Comparison of ENCODE assay signal across 43 cellular contexts in the genomic region with DNA sequence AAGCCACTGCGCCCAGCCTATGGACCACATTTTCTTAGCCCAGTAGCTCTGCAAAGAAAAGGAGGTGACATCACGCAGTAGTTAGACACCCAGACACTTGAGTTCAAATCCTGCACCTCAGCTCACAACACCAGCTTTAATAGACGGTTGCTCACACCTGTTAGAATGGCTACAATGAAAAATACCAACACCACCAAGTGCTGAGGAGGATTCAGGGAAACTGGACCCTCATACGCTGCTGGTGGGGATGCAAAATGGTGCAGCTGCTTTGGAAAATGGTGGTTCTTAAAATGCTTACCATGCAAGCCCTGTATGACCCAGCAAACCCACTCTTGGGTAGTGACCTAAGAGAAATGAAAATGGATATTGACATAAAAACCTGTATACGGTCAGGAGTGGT. TPM values are rescaled to one million over a fixed set of nuclear protein-coding genes. Genes with fewer than 3 reads are reported as not detected.
"Had no signal": no experiment of that assay in that cellular context is flagged by ENCODE, and none has a peak within 500 bp of the region (broad histone marks: within the 10 kb centered on the region; RNA-seq: fewer than 3 reads in every experiment).

No MANE protein-coding gene starts in this region.

- H3K4me1 ChIP-seq: adrenal gland, ascending aorta, body of pancreas, breast epithelium had no signal

- DNase-seq: activated effector memory CD4-positive, alpha-beta T cell treated with anti-CD3 and anti-CD28 coated beads, Interleukin-2, amount 50 U/mL, for 16 hours; activated effector memory CD4-positive, alpha-beta T cell treated with Interleukin-2 at 50 U/mL for 16 hours; activated gamma-delta T cell; activated gamma-delta T cell treated with Interleukin-2 at 50 U/mL for 16 hours; activated naive CD4-positive, alpha-beta T cell; activated naive CD4-positive, alpha-beta T cell treated with anti-CD3 and anti-CD28 coated beads for 36 hours; activated naive CD4-positive, alpha-beta T cell treated with anti-CD3 and anti-CD28 coated beads, Interleukin-2, amount 10 ng/mL, durations not matched to agents 7 days and 5 days; activated naive CD4-positive, alpha-beta T cell treated with anti-CD3 and anti-CD28 coated beads, Interleukin-2, amount 50 U/mL, for 16 hours; activated naive CD4-positive, alpha-beta T cell treated with Interleukin-2 at 50 U/mL for 16 hours; activated naive CD8-positive, alpha-beta T cell treated with anti-CD3 and anti-CD28 coated beads for 36 hours; activated naive CD8-positive, alpha-beta T cell treated with anti-CD3 and anti-CD28 coated beads, Interleukin-2, amount 10 ng/mL, durations not matched to agents 7 days and 5 days; activated naive CD8-positive, alpha-beta T cell treated with anti-CD3 and anti-CD28 coated beads, Interleukin-2, amount 50 U/mL, for 24 hours; activated T-cell treated with anti-CD3 and anti-CD28 coated beads, Interleukin-2, amount 50 U/mL, for 1 hour; activated T-cell treated with anti-CD3 and anti-CD28 coated beads, Interleukin-2, amount 50 U/mL, for 24 hours; activated T-cell treated with anti-CD3 and anti-CD28 coated beads, Interleukin-2, amount 50 U/mL, for 4 hours; activated T-cell treated with anti-CD3 and anti-CD28 coated beads, Interleukin-2, amount 50 U/mL, for 48 hours; activated T-cell treated with anti-CD3 and anti-CD28 coated beads, Interleukin-2, amount 50 U/mL, for 72 hours; adrenal gland; amniotic stem cell; amygdala; anterior cingulate cortex; aorta; body of pancreas; caudate nucleus; central memory CD4-positive, alpha-beta T cell; cerebellar nuclear complex had no signal

- H3K36me3 ChIP-seq: adrenal gland, ascending aorta, breast epithelium, cardiac muscle cell had no signal

- FAIRE-seq: astrocyte, bronchial epithelial cell, colon had no signal

- H3K9me3 Mint-ChIP-seq: activated naive CD4-positive, alpha-beta T cell treated with anti-CD3 and anti-CD28 coated beads, Interleukin-2, amount 50 U/mL, for 24 hours; activated naive CD4-positive, alpha-beta T cell treated with anti-CD3 and anti-CD28 coated beads, Interleukin-2, amount 50 U/mL, for 72 hours; activated naive CD8-positive, alpha-beta T cell treated with anti-CD3 and anti-CD28 coated beads, Interleukin-2, amount 50 U/mL, for 24 hours; activated T-cell treated with anti-CD3 and anti-CD28 coated beads, Interleukin-2, amount 50 U/mL, for 4 hours; activated T-cell treated with anti-CD3 and anti-CD28 coated beads, Interleukin-2, amount 50 U/mL, for 72 hours; activated T-helper 1 cell treated with anti-CD3 and anti-CD28 coated beads, Interleukin-12 subunit alpha, Interleukin-12 subunit beta, Interleukin-2, Interleukin-4 antibody, amounts not matched to agents 30 ng/mL and 10 ng/mL and 1 ng/mL, durations not matched to agents 14 hours and 24 hours and 36 hours; activated T-helper 17 cell treated with anti-CD3 and anti-CD28 coated beads, Interleukin-2, amount 50 U/mL, for 72 hours; activated T-helper 2 cell treated with anti-CD3 and anti-CD28 coated beads, Interferon-gamma antibody, Interleukin-2, Interleukin-4, amounts not matched to agents 10 μg/mL and 5 μg/mL and 100 μg/mL, durations not matched to agents 14 hours and 24 hours and 36 hours; central memory CD8-positive, alpha-beta T cell had no signal

- H3K27me3 ChIP-seq: adrenal gland, ascending aorta, body of pancreas, breast epithelium, cardiac muscle cell had no signal

- H3K4me1 Mint-ChIP-seq: activated naive CD4-positive, alpha-beta T cell treated with anti-CD3 and anti-CD28 coated beads, Interleukin-2, amount 10 ng/mL, durations not matched to agents 7 days and 5 days; activated naive CD8-positive, alpha-beta T cell treated with anti-CD3 and anti-CD28 coated beads for 36 hours; activated naive CD8-positive, alpha-beta T cell treated with anti-CD3 and anti-CD28 coated beads, Interleukin-2, amount 50 U/mL, for 24 hours; activated T-helper 17 cell treated with anti-CD3 and anti-CD28 coated beads, Interleukin-2, amount 50 U/mL, for 72 hours; central memory CD8-positive, alpha-beta T cell had no signal

- ATAC-seq: activated naive CD4-positive, alpha-beta T cell treated with anti-CD3 and anti-CD28 coated beads, Interleukin-2, amount 50 U/mL, for 72 hours; activated naive CD8-positive, alpha-beta T cell treated with anti-CD3 and anti-CD28 coated beads, Interleukin-2, amount 50 U/mL, for 24 hours; activated T-cell treated with anti-CD3 and anti-CD28 coated beads, Interleukin-2, amount 50 U/mL, for 4 hours; activated T-cell treated with anti-CD3 and anti-CD28 coated beads, Interleukin-2, amount 50 U/mL, for 72 hours; activated T-helper 17 cell treated with anti-CD3 and anti-CD28 coated beads, Interleukin-2, amount 50 U/mL, for 72 hours; body of pancreas had no signal

- H3K4me3 Mint-ChIP-seq: activated naive CD4-positive, alpha-beta T cell treated with anti-CD3 and anti-CD28 coated beads for 36 hours; activated naive CD4-positive, alpha-beta T cell treated with anti-CD3 and anti-CD28 coated beads, Interleukin-2, amount 10 ng/mL, durations not matched to agents 7 days and 5 days; activated naive CD4-positive, alpha-beta T cell treated with anti-CD3 and anti-CD28 coated beads, Interleukin-2, amount 50 U/mL, for 24 hours; activated naive CD8-positive, alpha-beta T cell; activated naive CD8-positive, alpha-beta T cell treated with anti-CD3 and anti-CD28 coated beads for 36 hours; activated naive CD8-positive, alpha-beta T cell treated with anti-CD3 and anti-CD28 coated beads, Interleukin-2, amount 10 ng/mL, durations not matched to agents 7 days and 5 days; activated naive CD8-positive, alpha-beta T cell treated with anti-CD3 and anti-CD28 coated beads, Interleukin-2, amount 50 U/mL, for 24 hours; activated T-cell treated with anti-CD3 and anti-CD28 coated beads, Interleukin-2, amount 50 U/mL, for 24 hours; activated T-cell treated with anti-CD3 and anti-CD28 coated beads, Interleukin-2, amount 50 U/mL, for 4 hours; activated T-cell treated with anti-CD3 and anti-CD28 coated beads, Interleukin-2, amount 50 U/mL, for 72 hours; activated T-helper 1 cell treated with anti-CD3 and anti-CD28 coated beads, Interleukin-12 subunit alpha, Interleukin-12 subunit beta, Interleukin-2, Interleukin-4 antibody, amounts not matched to agents 30 ng/mL and 10 ng/mL and 1 ng/mL, durations not matched to agents 14 hours and 24 hours and 36 hours; activated T-helper 17 cell treated with anti-CD3 and anti-CD28 coated beads, Interleukin-2, amount 50 U/mL, for 72 hours; brain; central memory CD8-positive, alpha-beta T cell had no signal

- H3K27ac Mint-ChIP-seq: activated naive CD4-positive, alpha-beta T cell treated with anti-CD3 and anti-CD28 coated beads for 36 hours; activated naive CD4-positive, alpha-beta T cell treated with anti-CD3 and anti-CD28 coated beads, Interleukin-2, amount 10 ng/mL, durations not matched to agents 7 days and 5 days; activated naive CD4-positive, alpha-beta T cell treated with anti-CD3 and anti-CD28 coated beads, Interleukin-2, amount 50 U/mL, for 24 hours; activated naive CD4-positive, alpha-beta T cell treated with anti-CD3 and anti-CD28 coated beads, Interleukin-2, amount 50 U/mL, for 72 hours; activated naive CD8-positive, alpha-beta T cell; activated naive CD8-positive, alpha-beta T cell treated with anti-CD3 and anti-CD28 coated beads for 36 hours; activated naive CD8-positive, alpha-beta T cell treated with anti-CD3 and anti-CD28 coated beads, Interleukin-2, amount 10 ng/mL, durations not matched to agents 7 days and 5 days; activated naive CD8-positive, alpha-beta T cell treated with anti-CD3 and anti-CD28 coated beads, Interleukin-2, amount 50 U/mL, for 24 hours; activated T-cell treated with anti-CD3 and anti-CD28 coated beads, Interleukin-2, amount 50 U/mL, for 24 hours; activated T-cell treated with anti-CD3 and anti-CD28 coated beads, Interleukin-2, amount 50 U/mL, for 72 hours; activated T-helper 1 cell treated with anti-CD3 and anti-CD28 coated beads, Interleukin-12 subunit alpha, Interleukin-12 subunit beta, Interleukin-2, Interleukin-4 antibody, amounts not matched to agents 30 ng/mL and 10 ng/mL and 1 ng/mL, durations not matched to agents 14 hours and 24 hours and 36 hours; activated T-helper 17 cell treated with anti-CD3 and anti-CD28 coated beads, Interleukin-2, amount 50 U/mL, for 72 hours; activated T-helper 2 cell treated with anti-CD3 and anti-CD28 coated beads, Interferon-gamma antibody, Interleukin-2, Interleukin-4, amounts not matched to agents 10 μg/mL and 5 μg/mL and 100 μg/mL, durations not matched to agents 14 hours and 24 hours and 36 hours; brain had no signal

- H3K4me3 ChIP-seq: adrenal gland, ascending aorta, body of pancreas, breast epithelium, cardiac muscle cell had no signal

- H3K27ac ChIP-seq: adrenal gland, ascending aorta, body of pancreas, breast epithelium, cardiac muscle cell had no signal

- H3K27me3 Mint-ChIP-seq: brain had no signal

- H3K9me3 ChIP-seq: adrenal gland, ascending aorta, body of pancreas, breast epithelium had no signal

- H3K36me3 Mint-ChIP-seq: activated naive CD4-positive, alpha-beta T cell treated with anti-CD3 and anti-CD28 coated beads, Interleukin-2, amount 10 ng/mL, durations not matched to agents 7 days and 5 days; activated naive CD8-positive, alpha-beta T cell; activated naive CD8-positive, alpha-beta T cell treated with anti-CD3 and anti-CD28 coated beads for 36 hours; activated naive CD8-positive, alpha-beta T cell treated with anti-CD3 and anti-CD28 coated beads, Interleukin-2, amount 10 ng/mL, durations not matched to agents 7 days and 5 days; brain had no signal

RNA-seq across cellular contexts. Expression of gene TSPAN16, which starts 22.0 kb away (rescaled TPM):
- total RNA-seq: activated naive CD4-positive, alpha-beta T cell treated with anti-CD3 and anti-CD28 coated beads for 36 hours; activated naive CD4-positive, alpha-beta T cell treated with anti-CD3 and anti-CD28 coated beads, Interleukin-2, amount 50 U/mL, for 72 hours; activated naive CD8-positive, alpha-beta T cell treated with anti-CD3 and anti-CD28 coated beads for 36 hours; activated naive CD8-positive, alpha-beta T cell treated with anti-CD3 and anti-CD28 coated beads, Interleukin-2, amount 10 ng/mL, durations not matched to agents 7 days and 5 days; activated T-cell treated with anti-CD3 and anti-CD28 coated beads, Interleukin-2, amount 50 U/mL, for 4 hours; activated T-cell treated with anti-CD3 and anti-CD28 coated beads, Interleukin-2, amount 50 U/mL, for 72 hours; activated T-helper 1 cell treated with anti-CD3 and anti-CD28 coated beads, Interleukin-12 subunit alpha, Interleukin-12 subunit beta, Interleukin-2, Interleukin-4 antibody, amounts not matched to agents 30 ng/mL and 10 ng/mL and 1 ng/mL, durations not matched to agents 14 hours and 24 hours and 36 hours; activated T-helper 17 cell treated with anti-CD3 and anti-CD28 coated beads, Interleukin-2, amount 50 U/mL, for 72 hours; activated T-helper 2 cell treated with anti-CD3 and anti-CD28 coated beads, Interferon-gamma antibody, Interleukin-2, Interleukin-4, amounts not matched to agents 10 μg/mL and 5 μg/mL and 100 μg/mL, durations not matched to agents 14 hours and 24 hours and 36 hours; adrenal gland; aorta; ascending aorta; astrocyte; body of pancreas; breast epithelium; bronchial epithelial cell; cardiac muscle cell; cardiac septum; cerebellum had no signal
- polyA plus RNA-seq: adipose tissue, adrenal gland, aorta, cardiac muscle cell had no signal

RNA-seq across cellular contexts. Expression of gene ANGPTL8, which starts 34.6 kb away (rescaled TPM):
- total RNA-seq: activated naive CD4-positive, alpha-beta T cell treated with anti-CD3 and anti-CD28 coated beads for 36 hours; activated naive CD4-positive, alpha-beta T cell treated with anti-CD3 and anti-CD28 coated beads, Interleukin-2, amount 50 U/mL, for 72 hours; activated naive CD8-positive, alpha-beta T cell treated with anti-CD3 and anti-CD28 coated beads for 36 hours; activated naive CD8-positive, alpha-beta T cell treated with anti-CD3 and anti-CD28 coated beads, Interleukin-2, amount 10 ng/mL, durations not matched to agents 7 days and 5 days; activated T-cell treated with anti-CD3 and anti-CD28 coated beads, Interleukin-2, amount 50 U/mL, for 4 hours; activated T-cell treated with anti-CD3 and anti-CD28 coated beads, Interleukin-2, amount 50 U/mL, for 72 hours; activated T-helper 1 cell treated with anti-CD3 and anti-CD28 coated beads, Interleukin-12 subunit alpha, Interleukin-12 subunit beta, Interleukin-2, Interleukin-4 antibody, amounts not matched to agents 30 ng/mL and 10 ng/mL and 1 ng/mL, durations not matched to agents 14 hours and 24 hours and 36 hours; activated T-helper 17 cell treated with anti-CD3 and anti-CD28 coated beads, Interleukin-2, amount 50 U/mL, for 72 hours; activated T-helper 2 cell treated with anti-CD3 and anti-CD28 coated beads, Interferon-gamma antibody, Interleukin-2, Interleukin-4, amounts not matched to agents 10 μg/mL and 5 μg/mL and 100 μg/mL, durations not matched to agents 14 hours and 24 hours and 36 hours; aorta; ascending aorta; astrocyte; body of pancreas; bronchial epithelial cell; cardiac muscle cell; cardiac septum; cerebellum had no signal
